In the genomic region with DNA sequence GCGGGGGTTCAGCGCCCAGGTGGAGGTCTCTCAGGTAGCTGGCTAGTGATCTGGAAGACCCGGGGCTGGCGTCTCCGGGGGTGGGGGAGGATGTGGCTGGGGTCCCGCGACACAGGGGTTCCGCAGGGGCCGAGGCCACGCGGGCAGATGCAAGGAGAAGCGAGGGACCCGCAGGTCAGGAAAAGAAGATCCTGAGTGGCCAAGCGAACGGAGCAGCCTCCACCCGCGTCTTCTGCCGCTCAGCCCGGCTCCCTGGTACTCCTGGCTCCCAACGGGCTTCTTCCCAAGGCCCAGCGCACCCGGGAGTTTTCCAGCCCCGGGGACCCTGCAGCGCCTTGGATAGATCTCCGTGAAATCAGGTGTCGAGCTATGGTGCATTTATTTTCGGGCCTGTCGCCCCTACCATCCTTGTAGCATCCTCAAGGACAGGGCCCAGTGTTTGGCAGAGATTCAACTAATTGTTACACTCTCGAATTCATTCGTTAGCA, we compare ENCODE assay signal across 8 cellular contexts. TPM values are rescaled to one million over a fixed set of nuclear protein-coding genes. Genes with fewer than 3 reads are reported as not detected.
DNase-seq lines count a peak whose midpoint lies in the region; ATAC-seq and TF ChIP-seq lines count a peak whose summit lies in the region.

No MANE protein-coding gene starts in this region.

- peak; percentile 1 for DNase-seq in activated CD4-positive, alpha-beta T cell treated with anti-CD3 and anti-CD28 coated beads, Interleukin-2, amount 50 U/mL, for 1 hour
- DNase-seq in activated CD4-positive, alpha-beta T cell treated with anti-CD3 and anti-CD28 coated beads, Interleukin-2, amount 50 U/mL, for 4 hours: no peak
- DNase-seq in NCI-H69 (lab: John Stamatoyannopoulos, UW) (peak; percentile 73), dorsolateral prefrontal cortex (peak in 7 of 10 donors; percentile 21 to 61 (median 47)), myocyte (ENCODE audit: low read depth) (peak; percentile 17), middle frontal gyrus (ENCODE audit: extremely low spot score, low spot score) (no peak)

- ATAC-seq in HG03196 (IDR thresholded peaks at IDR 0.05; ENCODE audit: unreplicated experiment) (no peak), HG02973 (IDR thresholded peaks at IDR 0.05; ENCODE audit: unreplicated experiment) (no peak)

- H3K27me3 ChIP-seq in dorsolateral prefrontal cortex: no peaks in the 10 kb centered on the region

- peak overlapping the region; percentile 58 to 94 (median 80) for H3K4me3 ChIP-seq in dorsolateral prefrontal cortex

- no peak for TF ChIP-seq CTCF in dorsolateral prefrontal cortex (IDR thresholded peaks at IDR 0.05 in 54 of 56, conservative IDR thresholded peaks at IDR 0.05 in 2 of 56; ENCODE audit: low read depth in 1 of 56, partially characterized antibody in 56 of 56)

- H3K27ac ChIP-seq in dorsolateral prefrontal cortex: peak overlapping the region in 58 of 59 donors; percentile 0 to 95 (median 84)

- intact Hi-C loops in dorsolateral prefrontal cortex (cut with DNase I): loop anchor here (1.0 kb wide), 1 partner anchor 74 kb away; no protein-coding TSS in a partner anchor

RNA-seq across cellular contexts. Expression of a gene that starts 0.7 kb away (rescaled TPM):
- total RNA-seq in dorsolateral prefrontal cortex: 100 to 1,000 TPM in 110 of 120 experiments, 10 to 100 TPM in 10; 89.1 to 162 (median 116) TPM
- total RNA-seq in myocyte: 18.2 and 21.5 TPM in 2 replicates
- 8.2 TPM for polyA plus RNA-seq in myocyte (2012)

Comparison
In these comparisons a context has a peak if more than half of its experiments do, and no peak if none do; other contexts are left out.
1. DNase-seq: peak in activated CD4-positive, alpha-beta T cell treated with anti-CD3 and anti-CD28 coated beads, Interleukin-2, amount 50 U/mL, for 1 hour (single experiment), NCI-H69 (single experiment), dorsolateral prefrontal cortex (7 of 10) and myocyte (single experiment); none in activated CD4-positive, alpha-beta T cell treated with anti-CD3 and anti-CD28 coated beads, Interleukin-2, amount 50 U/mL, for 4 hours (0 of 2) and middle frontal gyrus (single experiment).